In genomic region chr11:117094776-117095175, GRCh38 we compare ENCODE assay signal across 8 cellular contexts. TPM values are rescaled to one million over a fixed set of nuclear protein-coding genes. Genes with fewer than 3 reads are reported as not detected.
DNase-seq lines count a peak whose midpoint lies in the region; ATAC-seq, FAIRE-seq and TF ChIP-seq lines count a peak whose summit lies in the region.

No MANE protein-coding gene starts in this region.

- H3K9me3 Mint-ChIP-seq in activated CD4-positive, alpha-beta T cell treated with anti-CD3 and anti-CD28 coated beads, Interleukin-2, amount 10 ng/mL, durations not matched to agents 7 days and 5 days: peaks cover 6% of the 10 kb centered on the region
- no peaks in the 10 kb centered on the region for H3K9me3 Mint-ChIP-seq in astrocyte (ENCODE audit: unreplicated experiment)
- peaks cover 9 to 10% of the 10 kb centered on the region in 2 donors for H3K9me3 Mint-ChIP-seq in stimulated activated naive CD8-positive, alpha-beta T cell treated with anti-CD3 and anti-CD28 coated beads, Interleukin-15, amount 100 ng/mL, for 72 hours

- H3K79me2 ChIP-seq in astrocyte (ENCODE audit: insufficient read depth, low read length): peaks cover 83% of the 10 kb centered on the region

- H3K4me2 ChIP-seq in astrocyte (ENCODE audit: low read length): peak overlapping the region; percentile 95

- peaks cover 30% of the 10 kb centered on the region for H3K4me1 ChIP-seq in astrocyte (ENCODE audit: insufficient read depth, low read length)
- H3K4me1 ChIP-seq in lower lobe of right lung: peaks cover 54% of the 10 kb centered on the region

- POLR2A ChIA-PET in activated CD4-positive, alpha-beta T cell treated with anti-CD3 and anti-CD28 coated beads, Interleukin-2, amount 10 ng/mL, durations not matched to agents 7 days and 5 days (lab: Charles Lee): interaction anchor here (0.6 kb wide), 1 partner anchor 16 kb away, joined by 3 read pairs; no protein-coding TSS in a partner anchor

- H3K27ac Mint-ChIP-seq in activated CD4-positive, alpha-beta T cell treated with anti-CD3 and anti-CD28 coated beads, Interleukin-2, amount 10 ng/mL, durations not matched to agents 7 days and 5 days: no peak overlapping the region
- H3K27ac Mint-ChIP-seq in astrocyte (ENCODE audit: unreplicated experiment): peak overlapping the region; percentile 29
- H3K27ac Mint-ChIP-seq in stimulated activated naive CD8-positive, alpha-beta T cell treated with anti-CD3 and anti-CD28 coated beads, Interleukin-15, amount 100 ng/mL, for 72 hours: peak overlapping the region in 1 of 2 donors; percentile 76

- no peak overlapping the region for H3K4me3 ChIP-seq in astrocyte (ENCODE audit: insufficient read depth, low read depth, low read length)
- H3K4me3 ChIP-seq in lower lobe of right lung: no peak overlapping the region

- TF ChIP-seq CTCF in astrocyte (IDR thresholded peaks at IDR 0.05; ENCODE audit: insufficient read depth, low read depth, low read length): no peak
- TF ChIP-seq CTCF in lower lobe of right lung (IDR thresholded peaks at IDR 0.05): no peak

- H4K20me1 ChIP-seq in astrocyte (ENCODE audit: insufficient read depth, low read length): peaks cover 64% of the 10 kb centered on the region

- no peaks in the 10 kb centered on the region for H3K36me3 ChIP-seq in astrocyte (ENCODE audit: insufficient read depth, low read length)
- H3K36me3 ChIP-seq in lower lobe of right lung: no peaks in the 10 kb centered on the region

- intact Hi-C loops in lower lobe of right lung (cut with DNase I): no loop called here

- peaks cover 77% of the 10 kb centered on the region for H3K4me1 Mint-ChIP-seq in activated CD4-positive, alpha-beta T cell treated with anti-CD3 and anti-CD28 coated beads, Interleukin-2, amount 10 ng/mL, durations not matched to agents 7 days and 5 days
- H3K4me1 Mint-ChIP-seq in astrocyte (ENCODE audit: low read depth, unreplicated experiment): peaks cover 30% of the 10 kb centered on the region
- H3K4me1 Mint-ChIP-seq in stimulated activated naive CD8-positive, alpha-beta T cell treated with anti-CD3 and anti-CD28 coated beads, Interleukin-15, amount 100 ng/mL, for 72 hours: peaks cover 86% of the 10 kb centered on the region

- no peak overlapping the region for H3K9ac ChIP-seq in astrocyte (ENCODE audit: low read length)

- H3K27me3 ChIP-seq in astrocyte (ENCODE audit: insufficient read depth, low read length): no peaks in the 10 kb centered on the region
- H3K27me3 ChIP-seq in lower lobe of right lung (ENCODE audit: low read depth): no peaks in the 10 kb centered on the region

- ATAC-seq in stimulated activated naive CD8-positive, alpha-beta T cell treated with anti-CD3 and anti-CD28 coated beads, Interleukin-15, amount 100 ng/mL, for 72 hours: no peak
- ATAC-seq in lower lobe of right lung: no peak

- no peak for DNase-seq in activated CD4-positive, alpha-beta T cell treated with anti-CD3 and anti-CD28 coated beads, Interleukin-2, amount 10 ng/mL, durations not matched to agents 7 days and 5 days
- DNase-seq in activated CD4-positive, alpha-beta T cell treated with anti-CD3 and anti-CD28 coated beads, Interleukin-2, amount 50 U/mL, for 48 hours: no peak
- DNase-seq in astrocyte (ENCODE audit: low read depth): peak; percentile 69
- peak; percentile 62 for DNase-seq in islet precursor cell
- no peak for DNase-seq in stimulated activated naive CD8-positive, alpha-beta T cell treated with anti-CD3 and anti-CD28 coated beads, Interleukin-15, amount 100 ng/mL, for 72 hours
- no peak for DNase-seq in NCI-H526 treated with DMSO at 0.1 percent for 48 hours (lab: John Stamatoyannopoulos, UW)
- no peak for DNase-seq in lower lobe of right lung
- no peak for DNase-seq in NOMO-1 (lab: John Stamatoyannopoulos, UW; ENCODE audit: unreplicated experiment in 2 of 2)

- peak overlapping the region; percentile 44 for H3K4me3 Mint-ChIP-seq in activated CD4-positive, alpha-beta T cell treated with anti-CD3 and anti-CD28 coated beads, Interleukin-2, amount 10 ng/mL, durations not matched to agents 7 days and 5 days
- peak overlapping the region; percentile 46 for H3K4me3 Mint-ChIP-seq in astrocyte (ENCODE audit: unreplicated experiment)
- peak overlapping the region; percentile 92 to 97 for H3K4me3 Mint-ChIP-seq in stimulated activated naive CD8-positive, alpha-beta T cell treated with anti-CD3 and anti-CD28 coated beads, Interleukin-15, amount 100 ng/mL, for 72 hours

- no peak overlapping the region for H2AFZ ChIP-seq in astrocyte (ENCODE audit: low read depth, low read length)

- CTCF ChIA-PET in activated CD4-positive, alpha-beta T cell treated with anti-CD3 and anti-CD28 coated beads, Interleukin-2, amount 10 ng/mL, durations not matched to agents 7 days and 5 days (lab: Charles Lee): interaction anchor here (0.7 to 1.2 kb wide), 3 partner anchors 12 to 320 kb away, joined by 3 to 6 read pairs (median 3); no protein-coding TSS in a partner anchor

- H3K36me3 Mint-ChIP-seq in activated CD4-positive, alpha-beta T cell treated with anti-CD3 and anti-CD28 coated beads, Interleukin-2, amount 10 ng/mL, durations not matched to agents 7 days and 5 days (ENCODE audit: low read depth): peaks cover 26% of the 10 kb centered on the region
- H3K36me3 Mint-ChIP-seq in astrocyte (ENCODE audit: low read depth, unreplicated experiment): peaks cover 5% of the 10 kb centered on the region

- H3K27ac ChIP-seq in astrocyte (ENCODE audit: low read depth, low read length): no peak overlapping the region
- no peak overlapping the region for H3K27ac ChIP-seq in lower lobe of right lung

- H3K27me3 Mint-ChIP-seq in activated CD4-positive, alpha-beta T cell treated with anti-CD3 and anti-CD28 coated beads, Interleukin-2, amount 10 ng/mL, durations not matched to agents 7 days and 5 days: no peaks in the 10 kb centered on the region
- H3K27me3 Mint-ChIP-seq in astrocyte (ENCODE audit: low read depth, unreplicated experiment): no peaks in the 10 kb centered on the region
- no peaks in the 10 kb centered on the region for H3K27me3 Mint-ChIP-seq in stimulated activated naive CD8-positive, alpha-beta T cell treated with anti-CD3 and anti-CD28 coated beads, Interleukin-15, amount 100 ng/mL, for 72 hours

- no peak for FAIRE-seq in astrocyte (lab: Jason Lieb, UNC)

- H3K9me3 ChIP-seq in astrocyte (ENCODE audit: insufficient read depth, low read depth, low read length) (no peaks in the 10 kb centered on the region), lower lobe of right lung (no peaks in the 10 kb centered on the region)

RNA-seq across cellular contexts. Expression of gene SIK3, which starts 3.5 kb away (rescaled TPM):
- 10 to 100 TPM; 37.5 to 39.6 TPM for total RNA-seq in activated CD4-positive, alpha-beta T cell treated with anti-CD3 and anti-CD28 coated beads, Interleukin-2, amount 10 ng/mL, durations not matched to agents 7 days and 5 days
- 31.8 and 34.4 TPM in 2 replicates for total RNA-seq in astrocyte
- total RNA-seq in lower lobe of right lung: 32.9 TPM

RNA-seq across cellular contexts. Expression of gene PAFAH1B2, which starts 49.3 kb away (rescaled TPM):
- 10 to 100 TPM; 48.4 to 52.1 TPM for total RNA-seq in activated CD4-positive, alpha-beta T cell treated with anti-CD3 and anti-CD28 coated beads, Interleukin-2, amount 10 ng/mL, durations not matched to agents 7 days and 5 days
- total RNA-seq in astrocyte (139 and 142 TPM in 2 replicates), lower lobe of right lung (78.2 TPM)

Comparison
In these comparisons a context has a peak if more than half of its experiments do, and no peak if none do; other contexts are left out.
1. DNase-seq: peak in astrocyte (single experiment) and islet precursor cell (single experiment); none in activated CD4-positive, alpha-beta T cell treated with anti-CD3 and anti-CD28 coated beads, Interleukin-2, amount 10 ng/mL, durations not matched to agents 7 days and 5 days (single experiment), activated CD4-positive, alpha-beta T cell treated with anti-CD3 and anti-CD28 coated beads, Interleukin-2, amount 50 U/mL, for 48 hours (0 of 2), stimulated activated naive CD8-positive, alpha-beta T cell treated with anti-CD3 and anti-CD28 coated beads, Interleukin-15, amount 100 ng/mL, for 72 hours (0 of 2), NCI-H526 treated with DMSO at 0.1 percent for 48 hours (single experiment), lower lobe of right lung (single experiment) and NOMO-1 (0 of 2).
2. H3K4me3 Mint-ChIP-seq: peak in every context shown above with its lines; median percentile 94 in stimulated activated naive CD8-positive, alpha-beta T cell treated with anti-CD3 and anti-CD28 coated beads, Interleukin-15, amount 100 ng/mL, for 72 hours; 46 in astrocyte; 44 in activated CD4-positive, alpha-beta T cell treated with anti-CD3 and anti-CD28 coated beads, Interleukin-2, amount 10 ng/mL, durations not matched to agents 7 days and 5 days.